12 cellular contexts compared by ENCODE assay signal in the genomic region with DNA sequence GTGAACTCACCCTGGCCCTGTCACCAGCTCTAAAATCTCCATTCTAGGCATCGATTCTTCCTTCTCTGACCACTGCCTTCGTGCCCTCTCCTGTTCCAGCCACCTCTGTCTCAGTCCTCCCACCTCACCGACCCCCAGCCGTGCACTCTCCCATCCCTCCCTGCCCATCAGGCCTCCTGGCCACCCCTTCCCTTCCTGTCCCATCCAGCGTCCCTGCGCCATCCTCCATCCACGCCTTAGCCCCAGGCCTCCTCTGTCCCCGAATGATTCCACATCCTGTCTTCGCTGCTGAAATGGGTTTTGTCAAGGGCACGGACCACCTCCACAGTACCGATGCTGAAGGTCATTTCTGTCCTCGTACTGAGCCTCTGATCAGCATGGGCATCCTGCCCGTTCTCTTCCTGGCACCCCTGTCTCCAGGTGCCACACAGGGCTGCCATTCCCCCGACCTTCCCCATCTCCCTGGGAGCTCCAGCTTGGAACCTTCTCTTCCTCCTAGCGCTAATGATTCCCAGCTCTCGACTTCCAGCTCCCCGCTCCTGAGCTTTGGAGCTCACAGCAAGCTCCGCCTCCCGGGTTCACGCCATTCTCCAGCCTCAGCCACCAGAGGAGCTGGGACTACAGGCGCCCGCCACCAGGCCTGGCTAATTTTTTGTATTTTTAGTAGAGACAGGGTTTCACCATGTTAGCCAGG. TPM values are rescaled to one million over a fixed set of nuclear protein-coding genes. Genes with fewer than 3 reads are reported as not detected.
DNase-seq lines count a peak whose midpoint lies in the region; ATAC-seq and TF ChIP-seq lines count a peak whose summit lies in the region.
"Had no signal": no experiment of that assay in that cellular context is flagged by ENCODE, and none has a peak within 500 bp of the region (broad histone marks: within the 10 kb centered on the region; RNA-seq: fewer than 3 reads in every experiment).

No MANE protein-coding gene starts in this region.

- H3K27ac ChIP-seq in CD4-positive, alpha-beta T cell (ENCODE audit: low read depth, low read length) = no peak overlapping the region
- H3K27ac ChIP-seq in osteoblast (ENCODE audit: low read depth, low read length) = no peak overlapping the region

- H3K9me3 Mint-ChIP-seq in CD4-positive, alpha-beta T cell = no peaks in the 10 kb centered on the region

- peak overlapping the region; percentile 13 for H3K27ac Mint-ChIP-seq in CD4-positive, alpha-beta T cell

- intact Hi-C loops in CD4-positive, alpha-beta T cell (cut with DNase I, micrococcal nuclease) = no loop called here

- H3K4me3 Mint-ChIP-seq in CD4-positive, alpha-beta T cell = peak overlapping the region; percentile 76

- in situ Hi-C loops in HAP-1 (cut with MboI; ENCODE audit: low sequenced_read_pairs) = no loop called here

- no peaks in the 10 kb centered on the region for H3K9me3 ChIP-seq in CD4-positive, alpha-beta T cell (ENCODE audit: control insufficient read depth, low read length)
- H3K9me3 ChIP-seq in osteoblast (ENCODE audit: low read depth, low read length) (no peaks in the 10 kb centered on the region), HAP-1 (no peaks in the 10 kb centered on the region)
- H3K9me3 ChIP-seq: ovary had no signal

- H3K4me3 ChIP-seq in HFF-Myc (replicated peaks; ENCODE audit: low read depth, low read length) (peak overlapping the region; percentile 74), osteoblast (ENCODE audit: insufficient read depth, low read length) (no peak overlapping the region), HAP-1 (no peak overlapping the region)
- H3K4me3 ChIP-seq: ovary had no signal

- no peak for ATAC-seq in CD4-positive, alpha-beta T cell (ENCODE audit: poor library complexity)
- ATAC-seq in GM21723 (IDR thresholded peaks at IDR 0.05; ENCODE audit: unreplicated experiment) (no peak), HG02885 (IDR thresholded peaks at IDR 0.05; ENCODE audit: poor library complexity, unreplicated experiment) (no peak), GM18870 (IDR thresholded peaks at IDR 0.05; ENCODE audit: unreplicated experiment) (no peak)
- ATAC-seq: Right ventricle myocardium inferior had no signal

- CTCF ChIA-PET in CD4-positive, alpha-beta T cell (lab: Charles Lee) = interaction anchor here (1.6 kb wide), 1 partner anchor 16 kb away, joined by 7 read pairs; a partner anchor contains a TSS

- peaks cover 6% of the 10 kb centered on the region for H3K4me1 ChIP-seq in osteoblast (ENCODE audit: insufficient read depth, low read length)
- H3K4me1 ChIP-seq in HAP-1 = peaks cover 3% of the 10 kb centered on the region; the same call in 1 of the 2 replicates

- no peak for TF ChIP-seq CTCF in CD4-positive, alpha-beta T cell (IDR thresholded peaks at IDR 0.05)
- TF ChIP-seq CTCF in HFF-Myc (IDR thresholded peaks at IDR 0.05; ENCODE audit: low read depth, low read length, missing control alignments) = no peak
- TF ChIP-seq CTCF in osteoblast (IDR thresholded peaks at IDR 0.05; ENCODE audit: extremely low read depth, low read depth, low read length) = no peak

- H3K36me3 ChIP-seq in osteoblast (ENCODE audit: insufficient read depth, low read length) (peaks cover 35% of the 10 kb centered on the region), HAP-1 (replicated peaks) (peaks cover 40% of the 10 kb centered on the region)
- H3K36me3 ChIP-seq: ovary had no signal

- peaks cover 25% of the 10 kb centered on the region for H3K4me1 Mint-ChIP-seq in CD4-positive, alpha-beta T cell (ENCODE audit: low read depth)

- DNase-seq in CD4-positive, alpha-beta T cell = no peak
- DNase-seq in HFF-Myc (ENCODE audit: extremely low read depth, low read depth) (no peak), cerebellar cortex (ENCODE audit: low spot score) (peak; percentile 64), osteoblast (ENCODE audit: insufficient read length, low spot score, missing footprints) (peak; percentile 48), HAP-1 (ENCODE audit: low spot score in 2 of 2) (no peak)
- DNase-seq: effector CD8-positive, alpha-beta T cell; NCI-H187 had no signal

- H3K27me3 ChIP-seq in CD4-positive, alpha-beta T cell (ENCODE audit: control insufficient read depth, insufficient read depth, low read length) = no peaks in the 10 kb centered on the region
- H3K27me3 ChIP-seq in osteoblast (ENCODE audit: insufficient read depth, low read length) (no peaks in the 10 kb centered on the region), HAP-1 (ENCODE audit: low read depth) (no peaks in the 10 kb centered on the region)
- H3K27me3 ChIP-seq: ovary had no signal

- peaks cover 9% of the 10 kb centered on the region for H4K20me1 ChIP-seq in osteoblast (ENCODE audit: insufficient read depth, low read length)

- POLR2A ChIA-PET in CD4-positive, alpha-beta T cell (lab: Charles Lee) = interaction anchor here (1.7 to 3.5 kb wide), 2 partner anchors 19 to 39 kb away, joined by 6 to 74 read pairs; a partner anchor contains a TSS

- peaks cover 19% of the 10 kb centered on the region for H3K79me2 ChIP-seq in osteoblast (ENCODE audit: insufficient read depth, low read length)

- no peak overlapping the region for H2AFZ ChIP-seq in osteoblast (ENCODE audit: low read length)

- no peak overlapping the region for H3K4me2 ChIP-seq in osteoblast (ENCODE audit: insufficient read depth, low read length)

- no peaks in the 10 kb centered on the region for H3K27me3 Mint-ChIP-seq in CD4-positive, alpha-beta T cell

- H3K36me3 Mint-ChIP-seq in CD4-positive, alpha-beta T cell (ENCODE audit: low read depth) = peaks cover 31% of the 10 kb centered on the region

RNA-seq across cellular contexts. Expression of a gene that starts 2.6 kb away (rescaled TPM):
- 10 to 100 TPM in 1 of 2 experiments, 1 to 10 TPM in 1; 9.9 to 11.7 TPM for total RNA-seq in CD4-positive, alpha-beta T cell
- total RNA-seq in osteoblast = 22.8 and 23.3 TPM in 2 replicates

RNA-seq across cellular contexts. Expression of a gene that starts 10.5 kb away (rescaled TPM):
- 100 to 1,000 TPM; 146 to 147 TPM for total RNA-seq in CD4-positive, alpha-beta T cell
- total RNA-seq in osteoblast = 36.6 and 37.1 TPM in 2 replicates

RNA-seq across cellular contexts. Expression of a gene that starts 15.8 kb away (rescaled TPM):
- total RNA-seq in CD4-positive, alpha-beta T cell = 1 to 10 TPM; 2.3 to 2.8 TPM
- 21.7 and 22.4 TPM in 2 replicates for total RNA-seq in osteoblast

RNA-seq across cellular contexts. Expression of a gene that starts 39.1 kb away (rescaled TPM):
- 100 to 1,000 TPM in 1 of 2 experiments, 10 to 100 TPM in 1; 98.5 to 114 TPM for total RNA-seq in CD4-positive, alpha-beta T cell
- 31.1 and 38.3 TPM in 2 replicates for total RNA-seq in osteoblast

RNA-seq across cellular contexts. Expression of a gene that starts 46.6 kb away (rescaled TPM):
- total RNA-seq in CD4-positive, alpha-beta T cell = 10 to 100 TPM; 21.2 to 23.9 TPM
- 14.1 and 17.1 TPM in 2 replicates for total RNA-seq in osteoblast

Comparison
In these comparisons a context has a peak if more than half of its experiments do, and no peak if none do; other contexts are left out.
1. DNase-seq: peak in cerebellar cortex (single experiment) and osteoblast (single experiment); none in CD4-positive, alpha-beta T cell (0 of 10), HFF-Myc (single experiment) and HAP-1 (0 of 2).